Comparison of ENCODE assay signal across 11 cellular contexts in genomic region chr3:50605901-50606326, GRCh38. TPM values are rescaled to one million over a fixed set of nuclear protein-coding genes. Genes with fewer than 3 reads are reported as not detected.
DNase-seq lines count a peak whose midpoint lies in the region; ATAC-seq and TF ChIP-seq lines count a peak whose summit lies in the region.
"Had no signal": no experiment of that assay in that cellular context is flagged by ENCODE, and none has a peak within 500 bp of the region (broad histone marks: within the 10 kb centered on the region; RNA-seq: fewer than 3 reads in every experiment).

No MANE protein-coding gene starts in this region.

- no CpG with 5 or more reads among the region's 5 CpGs for WGBS in trophoblast cell (ENCODE audit: extremely low coverage, insufficient coverage, insufficient read length)

- H3K4me3 ChIP-seq in breast epithelium: no peak overlapping the region
- H3K4me3 ChIP-seq in lower lobe of right lung: peak overlapping the region; percentile 83
- H3K4me3 ChIP-seq in trophoblast cell (ENCODE audit: low read depth, low read length): no peak overlapping the region

- no peak overlapping the region for H3K4ac ChIP-seq in trophoblast cell (ENCODE audit: low read depth, low read length)

- no peak overlapping the region for H3K9ac ChIP-seq in trophoblast cell (ENCODE audit: low read length)

- H3K27me3 Mint-ChIP-seq in MCF 10A (ENCODE audit: insufficient read depth, unreplicated experiment) (no peaks in the 10 kb centered on the region), type B pancreatic cell (no peaks in the 10 kb centered on the region)

- H3K27ac Mint-ChIP-seq in MCF 10A (ENCODE audit: low read depth, unreplicated experiment): no peak overlapping the region
- H3K27ac Mint-ChIP-seq in type B pancreatic cell: peak overlapping the region; percentile 70

- CTCF ChIA-PET in MCF 10A (lab: Yijun Ruan, JAX): interaction anchor here (0.7 to 6.9 kb wide), 3 partner anchors 10 to 678 kb away, joined by 3 to 78 read pairs (median 3); partner anchors contain the start of gene MAPKAPK3

- no peak overlapping the region for H3K23ac ChIP-seq in trophoblast cell (ENCODE audit: low read length)

- H3K4me1 Mint-ChIP-seq in MCF 10A (ENCODE audit: insufficient read depth, unreplicated experiment): peaks cover 25% of the 10 kb centered on the region
- H3K4me1 Mint-ChIP-seq in type B pancreatic cell (ENCODE audit: unreplicated experiment): peaks cover 33% of the 10 kb centered on the region

- H3K14ac ChIP-seq in trophoblast cell (ENCODE audit: low read length): no peak overlapping the region

- H3K9me3 ChIP-seq in breast epithelium (no peaks in the 10 kb centered on the region), lower lobe of right lung (no peaks in the 10 kb centered on the region), trophoblast cell (ENCODE audit: insufficient read depth, low read depth, low read length) (peaks cover 5% of the 10 kb centered on the region)

- H3K9me3 Mint-ChIP-seq in MCF 10A (ENCODE audit: unreplicated experiment) (no peaks in the 10 kb centered on the region), type B pancreatic cell (no peaks in the 10 kb centered on the region)

- H4K12ac ChIP-seq in trophoblast cell (ENCODE audit: low read depth, low read length): no peak overlapping the region

- peaks cover 32 to 91% of the 10 kb centered on the region in 2 donors for H3K4me1 ChIP-seq in breast epithelium
- peaks cover 99% of the 10 kb centered on the region for H3K4me1 ChIP-seq in lower lobe of right lung
- H3K4me1 ChIP-seq in trophoblast cell (ENCODE audit: control insufficient read depth in 1 of 2, insufficient read depth in 2 of 2, low read length in 2 of 2): peaks cover 26 to 29% of the 10 kb centered on the region in 2 experiments

- H3K36me3 Mint-ChIP-seq in MCF 10A (ENCODE audit: insufficient read depth, unreplicated experiment) (no peaks in the 10 kb centered on the region), type B pancreatic cell (peaks cover 3% of the 10 kb centered on the region)

- no peak overlapping the region for H2AK5ac ChIP-seq in trophoblast cell (ENCODE audit: low read length)

- peak in 1 of 2 donors; percentile 1 for ATAC-seq in lower lobe of right lung
- no peak for ATAC-seq in GM18907 (IDR thresholded peaks at IDR 0.05; ENCODE audit: unreplicated experiment)

- no peak for TF ChIP-seq POLR2A in breast epithelium (IDR thresholded peaks at IDR 0.05)

- H4K8ac ChIP-seq in trophoblast cell (ENCODE audit: low read depth, low read length): no peak overlapping the region

- TF ChIP-seq CTCF in breast epithelium (IDR thresholded peaks at IDR 0.05) (no peak), MCF 10A (IDR thresholded peaks at IDR 0.05; ENCODE audit: unreplicated experiment) (no peak), lower lobe of right lung (IDR thresholded peaks at IDR 0.05) (no peak), type B pancreatic cell (conservative IDR thresholded peaks at IDR 0.05) (no peak)

- peak overlapping the region; percentile 98 to 99 for H3K27ac ChIP-seq in breast epithelium
- H3K27ac ChIP-seq in lower lobe of right lung: peak overlapping the region; percentile 91
- no peak overlapping the region for H3K27ac ChIP-seq in trophoblast cell (ENCODE audit: low read depth, low read length)

- DNase-seq in breast epithelium (ENCODE audit: low spot score in 2 of 2) (no peak), MCF 10A (ENCODE audit: unreplicated experiment) (no peak), lower lobe of right lung (peak; percentile 48), type B pancreatic cell (ENCODE audit: extremely low spot score, unreplicated experiment) (no peak), trophoblast cell (no peak), T1000 (lab: John Stamatoyannopoulos, UW) (no peak)
- DNase-seq in activated T-cell treated with anti-CD3 and anti-CD28 coated beads, Interleukin-2, amount 50 U/mL, for 48 hours: peak; percentile 68 to 69
- DNase-seq: DMS 273 treated with DMSO at 0.1 percent for 48 hours, NCI-H2227 treated with DMSO at 0.1 percent for 48 hours, nucleus accumbens had no signal

- H3K18ac ChIP-seq in trophoblast cell (ENCODE audit: low read length): no peak overlapping the region

- H4K91ac ChIP-seq in trophoblast cell (ENCODE audit: low read depth, low read length): no peak overlapping the region

- no TSS peak for BruUV-seq in MCF 10A (replicated peaks; lab: Mats Ljungman, UMichigan)

- no peak overlapping the region for H3K4me2 ChIP-seq in trophoblast cell (ENCODE audit: low read length)

- H3K27me3 ChIP-seq in breast epithelium (no peaks in the 10 kb centered on the region), lower lobe of right lung (ENCODE audit: low read depth) (no peaks in the 10 kb centered on the region), trophoblast cell (ENCODE audit: insufficient read depth, low read length) (no peaks in the 10 kb centered on the region)

- no peak overlapping the region for H2BK5ac ChIP-seq in trophoblast cell (ENCODE audit: low read depth, low read length, poor library complexity)

- POLR2A ChIA-PET in MCF 10A (lab: Yijun Ruan, JAX): no interaction called here

- H3K79me1 ChIP-seq in trophoblast cell (ENCODE audit: low read length): peaks cover 12% of the 10 kb centered on the region

- no peaks in the 10 kb centered on the region for H3K36me3 ChIP-seq in breast epithelium
- peaks cover 45% of the 10 kb centered on the region for H3K36me3 ChIP-seq in lower lobe of right lung
- H3K36me3 ChIP-seq in trophoblast cell (ENCODE audit: control insufficient read depth in 1 of 2, insufficient read depth in 2 of 2, low read length in 2 of 2): peaks cover 14% of the 10 kb centered on the region in 2 experiments

- H2AFZ ChIP-seq in trophoblast cell (ENCODE audit: insufficient read depth, low read length, poor library complexity): no peak overlapping the region

- H2BK12ac ChIP-seq in trophoblast cell (ENCODE audit: low read length): no peak overlapping the region

- H3K4me3 Mint-ChIP-seq in MCF 10A (ENCODE audit: unreplicated experiment): no peak overlapping the region
- H3K4me3 Mint-ChIP-seq in type B pancreatic cell: no peak overlapping the region

- intact Hi-C loops in breast epithelium (cut with DNase I; ENCODE audit: low total_unique reads) (no loop called here), MCF 10A (cut with micrococcal nuclease) (no loop called here), lower lobe of right lung (cut with DNase I) (no loop called here)

- no peak overlapping the region for H2BK120ac ChIP-seq in trophoblast cell (ENCODE audit: insufficient read depth, low read length, poor library complexity)

- H3K79me2 ChIP-seq in trophoblast cell (ENCODE audit: control insufficient read depth, insufficient read depth, low read length, poor library complexity): peaks cover 2% of the 10 kb centered on the region

RNA-seq across cellular contexts. Expression of gene CISH, which starts 5.7 kb away (rescaled TPM):
- total RNA-seq in breast epithelium (10 to 100 TPM in 2 of 3 donors, 1 to 10 TPM in 1; 5.4 to 29.6 (median 17.4) TPM), MCF 10A (2022) (0.26 and 0.59 TPM in 2 replicates), lower lobe of right lung (48.8 TPM), type B pancreatic cell (ENCODE audit: low replicate concordance) (4.1 and 7.0 TPM in 2 replicates)
- polyA plus RNA-seq in trophoblast cell (2013): 5.0 and 5.2 TPM in 2 replicates

RNA-seq across cellular contexts. Expression of gene MAPKAPK3, which starts 11.0 kb away (rescaled TPM):
- total RNA-seq in breast epithelium: 10 to 100 TPM; 30.4 to 38.4 (median 30.8) TPM
- 53.9 and 54.4 TPM in 2 replicates for total RNA-seq in MCF 10A (2022)
- total RNA-seq in lower lobe of right lung: 68.6 TPM
- 40.3 and 47.0 TPM in 2 replicates for total RNA-seq in type B pancreatic cell (ENCODE audit: low replicate concordance)
- 14.1 and 14.5 TPM in 2 replicates for polyA plus RNA-seq in trophoblast cell (2013)

RNA-seq across cellular contexts. Expression of gene HEMK1, which starts 36.6 kb away (rescaled TPM):
- total RNA-seq in breast epithelium: 10 to 100 TPM in 1 of 3 donors, 1 to 10 TPM in 2; 6.1 to 10.7 (median 9.2) TPM
- 19.9 and 23.8 TPM in 2 replicates for total RNA-seq in MCF 10A (2022)
- 28.4 TPM for total RNA-seq in lower lobe of right lung
- 20.2 and 29.9 TPM in 2 replicates for total RNA-seq in type B pancreatic cell (ENCODE audit: low replicate concordance)
- 10.6 and 11.1 TPM in 2 replicates for polyA plus RNA-seq in trophoblast cell (2013)

RNA-seq across cellular contexts. Expression of gene C3orf18, which starts 38.4 kb away (rescaled TPM):
- 10 to 100 TPM; 10.7 to 16.8 (median 15.1) TPM for total RNA-seq in breast epithelium
- total RNA-seq in MCF 10A (2022): 1.3 and 1.9 TPM in 2 replicates
- 6.7 TPM for total RNA-seq in lower lobe of right lung
- total RNA-seq in type B pancreatic cell (ENCODE audit: low replicate concordance): 1.9 and 11.9 TPM in 2 replicates
- 1.2 TPM in 2 replicates for polyA plus RNA-seq in trophoblast cell (2013)

Comparison
In these comparisons a context has a peak if more than half of its experiments do, and no peak if none do; other contexts are left out.
1. DNase-seq: peak in activated T-cell treated with anti-CD3 and anti-CD28 coated beads, Interleukin-2, amount 50 U/mL, for 48 hours (2 of 2) and lower lobe of right lung (single experiment); none in breast epithelium (0 of 2), MCF 10A (single experiment), type B pancreatic cell (single experiment), trophoblast cell (0 of 2) and T1000 (single experiment).